In genomic region chr2:191347154-191347553, GRCh38 we compare ENCODE assay signal across 24 cellular contexts.
"Had no signal": no experiment of that assay in that cellular context is flagged by ENCODE, and none has a peak within 500 bp of the region (broad histone marks: within the 10 kb centered on the region; RNA-seq: fewer than 3 reads in every experiment).

No MANE protein-coding gene starts in this region.

- DNase-seq: activated CD4-positive, alpha-beta T cell treated with anti-CD3 and anti-CD28 coated beads, Interleukin-2, amount 10 ng/mL, durations not matched to agents 24 days and 14 days; activated CD4-positive, alpha-beta T cell treated with anti-CD3 and anti-CD28 coated beads, Interleukin-2, amount 50 U/mL, for 48 hours; activated CD4-positive, CD25-positive, alpha-beta regulatory T cell treated with anti-CD3 and anti-CD28 coated beads, Interleukin-2, amount 50 U/mL, for 72 hours; activated CD8-positive, alpha-beta memory T cell treated with anti-CD3 and anti-CD28 coated beads, Interleukin-2, amount 10 ng/mL, durations not matched to agents 7 days and 5 days; activated gamma-delta T cell; activated naive CD4-positive, alpha-beta T cell treated with anti-CD3 and anti-CD28 coated beads for 36 hours; activated T-cell treated with anti-CD3 and anti-CD28 coated beads, Interleukin-2, amount 50 U/mL, for 24 hours; amygdala; KG1; NCI-H1092; NCI-H1417; NCI-H1930; NCI-H2171; NCI-H2227 treated with DMSO at 0.1 percent for 48 hours; NCI-H510A; NCI-H526 treated with DMSO at 0.1 percent for 48 hours; PC-3; SHP77; T-helper 17 cell; T-helper 9 cell had no signal

- H3K36me3 ChIP-seq: brain microvascular endothelial cell had no signal

- H3K27me3 ChIP-seq: brain microvascular endothelial cell, SJSA1 had no signal

- H3K27ac ChIP-seq: brain microvascular endothelial cell, SJSA1 had no signal

- H3K4me3 ChIP-seq: SJSA1 had no signal

- ATAC-seq: activated CD8-positive, alpha-beta memory T cell treated with anti-CD3 and anti-CD28 coated beads, Interleukin-2, amount 10 ng/mL, durations not matched to agents 7 days and 5 days; PC-3; T-helper 17 cell; WTC11 had no signal

- FAIRE-seq: RCC 7860 had no signal

- H3K9me3 ChIP-seq: SJSA1 had no signal
